In genomic region chrX:151746502-151746901, GRCh38 we compare ENCODE assay signal across 34 cellular contexts. TPM values are rescaled to one million over a fixed set of nuclear protein-coding genes. Genes with fewer than 3 reads are reported as not detected.
"Had no signal": no experiment of that assay in that cellular context is flagged by ENCODE, and none has a peak within 500 bp of the region (broad histone marks: within the 10 kb centered on the region; RNA-seq: fewer than 3 reads in every experiment).

No MANE protein-coding gene starts in this region.

- H3K9me3 ChIP-seq: colonic mucosa, esophagus squamous epithelium, gastroesophageal sphincter, heart right ventricle, left lung, lower lobe of right lung, mucosa of descending colon had no signal

- H3K36me3 ChIP-seq: colonic mucosa, esophagus squamous epithelium, gastroesophageal sphincter, heart right ventricle, left lung, lower lobe of right lung had no signal

- DNase-seq: colonic mucosa; cortex of kidney; effector CD8-positive, alpha-beta T cell; effector memory CD8-positive, alpha-beta T cell; endodermal cell; erythroblast; esophagus squamous epithelium; foreskin fibroblast; glutamatergic neuron; head of caudate nucleus; heart right ventricle; hippocampal formation; left cardiac atrium; left lung; left ventricle myocardium superior; lower lobe of right lung; mesenchymal stem cell; mucosa of descending colon; naive B cell had no signal

- FAIRE-seq: endometrium, frontal cortex, islet of Langerhans, keratinocyte had no signal

- H3K27ac ChIP-seq: colonic mucosa, epithelial cell of prostate, esophagus squamous epithelium, gastroesophageal sphincter, heart right ventricle, left lung, lower lobe of right lung had no signal

- H3K27me3 ChIP-seq: colonic mucosa, esophagus squamous epithelium, left lung had no signal

- H3K4me3 Mint-ChIP-seq: dendritic cell treated with granulocyte-macrophage colony-stimulating factor and Interleukin-4, amounts not matched to agents 40 ng/mL and 50 ng/mL, for 4 days; effector memory CD8-positive, alpha-beta T cell; endodermal cell; mesothelial cell of epicardium had no signal

- H3K4me3 ChIP-seq: colonic mucosa, esophagus squamous epithelium, gastroesophageal sphincter, heart right ventricle, left lung, lower lobe of right lung, mucosa of descending colon had no signal

- H3K27me3 Mint-ChIP-seq: dendritic cell treated with granulocyte-macrophage colony-stimulating factor and Interleukin-4, amounts not matched to agents 40 ng/mL and 50 ng/mL, for 4 days had no signal

- H3K4me1 ChIP-seq: colonic mucosa, esophagus squamous epithelium, gastroesophageal sphincter, heart right ventricle, left lung, lower lobe of right lung had no signal

- H3K4me1 Mint-ChIP-seq: naive B cell had no signal

- H3K9me3 Mint-ChIP-seq: dendritic cell treated with granulocyte-macrophage colony-stimulating factor and Interleukin-4, amounts not matched to agents 40 ng/mL and 50 ng/mL, for 4 days; effector memory CD8-positive, alpha-beta T cell had no signal

- H3K27ac Mint-ChIP-seq: dendritic cell treated with granulocyte-macrophage colony-stimulating factor and Interleukin-4, amounts not matched to agents 40 ng/mL and 50 ng/mL, for 4 days; effector memory CD8-positive, alpha-beta T cell; endodermal cell; mesothelial cell of epicardium; naive B cell had no signal

- H3K36me3 Mint-ChIP-seq: mesothelial cell of epicardium, naive B cell had no signal

- ATAC-seq: effector memory CD8-positive, alpha-beta T cell; esophagus mucosa; gastroesophageal sphincter; heart right ventricle; left cardiac atrium; left lung; left ventricle myocardium superior; lower lobe of right lung; mucosa of descending colon had no signal

RNA-seq across cellular contexts. Expression of gene CNGA2, which starts 12.0 kb away (rescaled TPM):
- total RNA-seq: colonic mucosa, dermis microvascular lymphatic vessel endothelial cell, endodermal cell, esophagus mucosa, esophagus squamous epithelium, frontal cortex, gastroesophageal sphincter, heart right ventricle, kidney epithelial cell, left cardiac atrium, left lung, left ventricle myocardium superior, lower leg skin, lower lobe of right lung, lung microvascular endothelial cell, mesenteric fat pad, mesothelial cell of epicardium, mucosa of descending colon, myocyte had no signal
- polyA plus RNA-seq: heart right ventricle, keratinocyte had no signal

RNA-seq across cellular contexts. Expression of gene FATE1, which starts 30.7 kb away (rescaled TPM):
- total RNA-seq: colonic mucosa, dermis microvascular lymphatic vessel endothelial cell, endodermal cell, esophagus mucosa, esophagus squamous epithelium, frontal cortex, kidney epithelial cell, left cardiac atrium, left lung, left ventricle myocardium superior, lower lobe of right lung, lung microvascular endothelial cell, mesenteric fat pad, mesothelial cell of epicardium, mucosa of descending colon, myocyte had no signal
- polyA plus RNA-seq: keratinocyte had no signal

RNA-seq across cellular contexts. Expression of gene PRRG3, which starts 51.2 kb away (rescaled TPM):
- total RNA-seq: dermis microvascular lymphatic vessel endothelial cell, esophagus mucosa, lung microvascular endothelial cell, myocyte had no signal
- polyA plus RNA-seq: keratinocyte had no signal
